20 cellular contexts compared by ENCODE assay signal in genomic region chr18:44798433-44799048, GRCh38.
A peak's percentile ranks its signal among the peaks of the same experiment; 100 is the strongest.
DNase-seq lines count a peak whose midpoint lies in the region; ATAC-seq, FAIRE-seq and TF ChIP-seq lines count a peak whose summit lies in the region.
"Had no signal": no experiment of that assay in that cellular context is flagged by ENCODE, and none has a peak within 500 bp of the region (broad histone marks: within the 10 kb centered on the region; RNA-seq: fewer than 3 reads in every experiment).

No MANE protein-coding gene starts in this region.

- no peak for TF ChIP-seq EP300 in K562 (IDR thresholded peaks at IDR 0.05; ENCODE audit: low read length)

- no peaks in the 10 kb centered on the region for H3K27me3 ChIP-seq in K562 (ENCODE audit: control insufficient read depth in 2 of 2, insufficient read depth in 2 of 2, low read length in 2 of 2)
- H3K27me3 ChIP-seq: brain microvascular endothelial cell, dorsolateral prefrontal cortex had no signal

- in situ Hi-C loops in K562 (cut with MboI) = no loop called here

- no peak for TF ChIP-seq POLR2A in K562 (conservative IDR thresholded peaks at IDR 0.05)

- H3K4me3 Mint-ChIP-seq in T-helper 2 cell treated with Interferon-gamma antibody and Interleukin-4, amounts not matched to agents 5 μg/mL and 100 μg/mL, for 36 hours = no peak overlapping the region
- H3K4me3 Mint-ChIP-seq in progenitor cell of endocrine pancreas (ENCODE audit: low read depth) = no peak overlapping the region
- H3K4me3 Mint-ChIP-seq: CD8-positive, alpha-beta memory T cell; T-cell had no signal

- ATAC-seq in HG02798 (IDR thresholded peaks at IDR 0.05; ENCODE audit: poor library complexity, unreplicated experiment) = peak; percentile 28
- ATAC-seq in K562 = no peak
- ATAC-seq: esophagus mucosa, T-cell had no signal

- intact Hi-C loops in K562 (cut with micrococcal nuclease) = no loop called here

- no peaks in the 10 kb centered on the region for H3K4me1 ChIP-seq in K562 (replicated peaks in 1 of 2; ENCODE audit: control insufficient read depth in 2 of 2, insufficient read depth in 2 of 2, low read length in 2 of 2)
- H3K4me1 ChIP-seq: prostate gland had no signal

- WGBS in K562 (ENCODE audit: insufficient coverage, low coverage, missing lambda C conversion rate) = 0% methylated on average over 3 of the region's 3 CpGs

- FAIRE-seq in K562 (lab: Jason Lieb, UNC) = no peak
- FAIRE-seq: A204.1, G401.6 had no signal

- H3K9me3 Mint-ChIP-seq in T-helper 2 cell treated with Interferon-gamma antibody and Interleukin-4, amounts not matched to agents 5 μg/mL and 100 μg/mL, for 36 hours = peaks cover 10% of the 10 kb centered on the region
- peaks cover 4% of the 10 kb centered on the region for H3K9me3 Mint-ChIP-seq in progenitor cell of endocrine pancreas (ENCODE audit: low read depth)

- CTCF ChIA-PET in K562 (lab: Yijun Ruan, JAX; ENCODE audit: low intra/inter-chr PET ratio) = no interaction called here

- H3K4me3 ChIP-seq in K562 = no peak overlapping the region
- H3K4me3 ChIP-seq: dorsolateral prefrontal cortex, prostate gland, thoracic aorta had no signal

- H3K4me1 Mint-ChIP-seq in T-helper 2 cell treated with Interferon-gamma antibody and Interleukin-4, amounts not matched to agents 5 μg/mL and 100 μg/mL, for 36 hours (ENCODE audit: low read depth) = peaks cover 26% of the 10 kb centered on the region
- peaks cover 55% of the 10 kb centered on the region for H3K4me1 Mint-ChIP-seq in progenitor cell of endocrine pancreas (ENCODE audit: low read depth)

- no peaks in the 10 kb centered on the region for H3K79me2 ChIP-seq in K562 (ENCODE audit: control insufficient read depth, insufficient read depth, low read length)

- H3K27me3 Mint-ChIP-seq in T-helper 2 cell treated with Interferon-gamma antibody and Interleukin-4, amounts not matched to agents 5 μg/mL and 100 μg/mL, for 36 hours (ENCODE audit: low read depth) = peaks cover 2% of the 10 kb centered on the region
- H3K27me3 Mint-ChIP-seq in progenitor cell of endocrine pancreas = no peaks in the 10 kb centered on the region
- H3K27me3 Mint-ChIP-seq: T-cell had no signal

- H3K27ac Mint-ChIP-seq in T-helper 2 cell treated with Interferon-gamma antibody and Interleukin-4, amounts not matched to agents 5 μg/mL and 100 μg/mL, for 36 hours = no peak overlapping the region
- peak overlapping the region; percentile 60 for H3K27ac Mint-ChIP-seq in progenitor cell of endocrine pancreas
- H3K27ac Mint-ChIP-seq: T-cell had no signal

- no peaks in the 10 kb centered on the region for H3K9me3 ChIP-seq in K562 (replicated peaks; ENCODE audit: control insufficient read depth, insufficient read depth, low read depth, low read length)
- H3K9me3 ChIP-seq: prostate gland, thoracic aorta had no signal

- TF ChIP-seq CTCF in K562 (IDR thresholded peaks at IDR 0.05 in 2 of 3, conservative IDR thresholded peaks at IDR 0.05 in 1 of 3; ENCODE audit: insufficient read depth in 2 of 3, low read depth in 1 of 3, low read length in 3 of 3) (no peak), progenitor cell of endocrine pancreas (IDR thresholded peaks at IDR 0.05; ENCODE audit: unreplicated experiment) (no peak)

- H3K27ac ChIP-seq in K562 (ENCODE audit: extremely low read depth, low read depth, low read length) = no peak overlapping the region
- H3K27ac ChIP-seq: brain microvascular endothelial cell, dorsolateral prefrontal cortex, prostate gland, thoracic aorta had no signal

- no peaks in the 10 kb centered on the region for H3K9me1 ChIP-seq in K562 (ENCODE audit: control insufficient read depth, insufficient read depth, low read length)

- BruUV-seq in K562 (replicated peaks; lab: Mats Ljungman, UMichigan) = no TSS peak

- no peaks in the 10 kb centered on the region for H3K36me3 ChIP-seq in K562 (ENCODE audit: control insufficient read depth, insufficient read depth, low read length)
- H3K36me3 ChIP-seq: brain microvascular endothelial cell, prostate gland, thoracic aorta had no signal

- no peak overlapping the region for H2AFZ ChIP-seq in K562 (ENCODE audit: low read depth, low read length)

- no peak overlapping the region for H3K4me2 ChIP-seq in K562 (ENCODE audit: insufficient read depth, low read length)

- H4K20me1 ChIP-seq in K562 (replicated peaks; ENCODE audit: control insufficient read depth, insufficient read depth, low read length) = no peaks in the 10 kb centered on the region

- H3K36me3 Mint-ChIP-seq in T-helper 2 cell treated with Interferon-gamma antibody and Interleukin-4, amounts not matched to agents 5 μg/mL and 100 μg/mL, for 36 hours (ENCODE audit: low read depth) = peaks cover 4% of the 10 kb centered on the region
- peaks cover 9% of the 10 kb centered on the region for H3K36me3 Mint-ChIP-seq in progenitor cell of endocrine pancreas (ENCODE audit: insufficient read depth)
- H3K36me3 Mint-ChIP-seq: CD8-positive, alpha-beta memory T cell; T-cell had no signal

- POLR2A ChIA-PET in K562 (lab: Yijun Ruan, JAX) = interaction anchor here (0.8 kb wide), 1 partner anchor 217 kb away, joined by 3 read pairs; no protein-coding TSS in a partner anchor

- H3K9ac ChIP-seq in K562 (ENCODE audit: insufficient read depth in 1 of 2, low read depth in 2 of 2, low read length in 2 of 2) = no peak overlapping the region

- DNase-seq in T-helper 2 cell treated with Interferon-gamma antibody and Interleukin-4, amounts not matched to agents 5 μg/mL and 100 μg/mL, for 36 hours (ENCODE audit: low spot score) = peak; percentile 24
- DNase-seq in T-helper 2 cell (no peak), K562 (ENCODE audit: extremely low read depth in 1 of 4, low spot score in 3 of 4) (no peak), progenitor cell of endocrine pancreas (ENCODE audit: low spot score, unreplicated experiment) (no peak), NOMO-1 treated with DMSO at 0.1 percent for 48 hours (lab: John Stamatoyannopoulos, UW; ENCODE audit: unreplicated experiment) (no peak), DMS153 (lab: John Stamatoyannopoulos, UW) (no peak), A172 (ENCODE audit: low spot score) (no peak)
- DNase-seq: activated CD4-positive, alpha-beta T cell treated with anti-CD3 and anti-CD28 coated beads for 4 hours; brain microvascular endothelial cell; CD8-positive, alpha-beta memory T cell; dorsolateral prefrontal cortex; NCI-H2029 treated with DMSO at 0.1 percent for 48 hours; NCI-H524 treated with DMSO at 0.1 percent for 48 hours; T-cell had no signal

- no peak for TF ChIP-seq RAD21 in K562 (CRISPR knock-in tag; conservative IDR thresholded peaks at IDR 0.05 in 1 of 2, IDR thresholded peaks at IDR 0.05 in 1 of 2)

TF ChIP-seq in K562, 482 proteins besides CTCF, POLR2A, EP300 and RAD21:
- TF ChIP-seq CBX5 (IDR thresholded peaks at IDR 0.05; ENCODE audit: borderline replicate concordance, low read depth) (no peak), CREB3 (tag; conservative IDR thresholded peaks at IDR 0.05; ENCODE audit: low read depth) (no peak), IRF2 (CRISPR knock-in tag; IDR thresholded peaks at IDR 0.05) (no peak), RNF2 (IDR thresholded peaks at IDR 0.05) (no peak), SPI1 (IDR thresholded peaks at IDR 0.05; ENCODE audit: borderline replicate concordance, low read depth, low read length) (peak; percentile 18; the same call in 1 of the 2 replicates), IRF9 (tag; IDR thresholded peaks at IDR 0.05) (no peak)
